Comparison of ENCODE assay signal across 10 cellular contexts in genomic region chr9:3507395-3508077, GRCh38. TPM values are rescaled to one million over a fixed set of nuclear protein-coding genes. Genes with fewer than 3 reads are reported as not detected.
DNase-seq lines count a peak whose midpoint lies in the region; ATAC-seq and TF ChIP-seq lines count a peak whose summit lies in the region.
"Had no signal": no experiment of that assay in that cellular context is flagged by ENCODE, and none has a peak within 500 bp of the region (broad histone marks: within the 10 kb centered on the region; RNA-seq: fewer than 3 reads in every experiment).

No MANE protein-coding gene starts in this region.

- no peaks in the 10 kb centered on the region for H3K36me3 ChIP-seq in spleen
- H3K36me3 ChIP-seq: heart right ventricle had no signal

- intact Hi-C loops in spleen (cut with DNase I; ENCODE audit: low total_unique reads) = no loop called here
- intact Hi-C loops in activated T-helper 1 cell treated with anti-CD3 and anti-CD28 coated beads, Interleukin-12 subunit alpha, Interleukin-12 subunit beta, Interleukin-2, Interleukin-4 antibody, amounts not matched to agents 30 ng/mL and 10 ng/mL and 1 ng/mL, durations not matched to agents 14 hours and 24 hours and 36 hours (cut with micrococcal nuclease) = loop anchor here (2.0 to 5.0 kb wide), 3 partner anchors 17 to 120 kb away; no protein-coding TSS in a partner anchor

- H3K36me3 Mint-ChIP-seq in activated T-cell treated with anti-CD3 and anti-CD28 coated beads, Interleukin-2, amount 50 U/mL, for 4 hours (ENCODE audit: insufficient read depth) = peaks cover 8% of the 10 kb centered on the region
- peaks cover 2% of the 10 kb centered on the region for H3K36me3 Mint-ChIP-seq in T-helper 17 cell (ENCODE audit: low read depth)
- H3K36me3 Mint-ChIP-seq in activated T-helper 1 cell treated with anti-CD3 and anti-CD28 coated beads, Interleukin-12 subunit alpha, Interleukin-12 subunit beta, Interleukin-2, Interleukin-4 antibody, amounts not matched to agents 30 ng/mL and 10 ng/mL and 1 ng/mL, durations not matched to agents 14 hours and 24 hours and 36 hours (ENCODE audit: low read depth) = peaks cover 5% of the 10 kb centered on the region

- no peaks in the 10 kb centered on the region for H3K9me3 Mint-ChIP-seq in activated T-cell treated with anti-CD3 and anti-CD28 coated beads, Interleukin-2, amount 50 U/mL, for 4 hours
- no peaks in the 10 kb centered on the region for H3K9me3 Mint-ChIP-seq in activated T-helper 1 cell treated with anti-CD3 and anti-CD28 coated beads, Interleukin-12 subunit alpha, Interleukin-12 subunit beta, Interleukin-2, Interleukin-4 antibody, amounts not matched to agents 30 ng/mL and 10 ng/mL and 1 ng/mL, durations not matched to agents 14 hours and 24 hours and 36 hours
- H3K9me3 Mint-ChIP-seq: T-helper 1 cell treated with Interleukin-12 subunit alpha and Interleukin-12 subunit beta and Interleukin-4 antibody, amounts not matched to agents 30 μg/mL and 1 μg/mL, for 36 hours had no signal

- H3K9me3 ChIP-seq in T-helper 17 cell (ENCODE audit: control insufficient read depth, low read length, poor library complexity, severe bottlenecking) (no peaks in the 10 kb centered on the region), spleen (no peaks in the 10 kb centered on the region)
- H3K9me3 ChIP-seq: heart right ventricle had no signal

- no peak for DNase-seq in activated T-cell treated with anti-CD3 and anti-CD28 coated beads, Interleukin-2, amount 50 U/mL, for 4 hours
- DNase-seq in activated T-cell treated with anti-CD3 and anti-CD28 coated beads for 4 hours (no peak), T-helper 17 cell (no peak), spleen (no peak), middle frontal gyrus (ENCODE audit: extremely low spot score, low spot score) (no peak), NCI-H2171 treated with DMSO at 0.1 percent for 48 hours (lab: John Stamatoyannopoulos, UW) (no peak)
- no peak for DNase-seq in activated T-helper 1 cell treated with anti-CD3 and anti-CD28 coated beads, Interleukin-12 subunit alpha, Interleukin-12 subunit beta, Interleukin-2, Interleukin-4 antibody, amounts not matched to agents 30 ng/mL and 10 ng/mL and 1 ng/mL, durations not matched to agents 14 hours and 24 hours and 36 hours (ENCODE audit: low spot score)
- DNase-seq: heart right ventricle had no signal

- peak overlapping the region in 7 of 8 donors; percentile 33 to 81 (median 72) for H3K27ac ChIP-seq in spleen

- H3K4me3 Mint-ChIP-seq in activated T-cell treated with anti-CD3 and anti-CD28 coated beads, Interleukin-2, amount 50 U/mL, for 4 hours = peak overlapping the region; percentile 7
- no peak overlapping the region for H3K4me3 Mint-ChIP-seq in T-helper 17 cell
- no peak overlapping the region for H3K4me3 Mint-ChIP-seq in activated T-helper 1 cell treated with anti-CD3 and anti-CD28 coated beads, Interleukin-12 subunit alpha, Interleukin-12 subunit beta, Interleukin-2, Interleukin-4 antibody, amounts not matched to agents 30 ng/mL and 10 ng/mL and 1 ng/mL, durations not matched to agents 14 hours and 24 hours and 36 hours

- H3K27me3 Mint-ChIP-seq in activated T-cell treated with anti-CD3 and anti-CD28 coated beads, Interleukin-2, amount 50 U/mL, for 4 hours (ENCODE audit: low read depth) = no peaks in the 10 kb centered on the region
- no peaks in the 10 kb centered on the region for H3K27me3 Mint-ChIP-seq in T-helper 17 cell
- no peaks in the 10 kb centered on the region for H3K27me3 Mint-ChIP-seq in activated T-helper 1 cell treated with anti-CD3 and anti-CD28 coated beads, Interleukin-12 subunit alpha, Interleukin-12 subunit beta, Interleukin-2, Interleukin-4 antibody, amounts not matched to agents 30 ng/mL and 10 ng/mL and 1 ng/mL, durations not matched to agents 14 hours and 24 hours and 36 hours (ENCODE audit: insufficient read depth)

- no peak for TF ChIP-seq POLR2A in spleen (IDR thresholded peaks at IDR 0.05)

- TF ChIP-seq CTCF in spleen (IDR thresholded peaks at IDR 0.05 in 8 of 11, conservative IDR thresholded peaks at IDR 0.05 in 3 of 11) = no peak

- peaks cover 46% of the 10 kb centered on the region for H3K4me1 Mint-ChIP-seq in activated T-cell treated with anti-CD3 and anti-CD28 coated beads, Interleukin-2, amount 50 U/mL, for 4 hours (ENCODE audit: low read depth)
- H3K4me1 Mint-ChIP-seq in T-helper 17 cell = peaks cover 22% of the 10 kb centered on the region
- H3K4me1 Mint-ChIP-seq in activated T-helper 1 cell treated with anti-CD3 and anti-CD28 coated beads, Interleukin-12 subunit alpha, Interleukin-12 subunit beta, Interleukin-2, Interleukin-4 antibody, amounts not matched to agents 30 ng/mL and 10 ng/mL and 1 ng/mL, durations not matched to agents 14 hours and 24 hours and 36 hours (ENCODE audit: low read depth) = peaks cover 39% of the 10 kb centered on the region

- H3K4me3 ChIP-seq in spleen = peak overlapping the region in 3 of 8 donors; percentile 1 to 45 (median 12)

- ATAC-seq in activated T-cell treated with anti-CD3 and anti-CD28 coated beads, Interleukin-2, amount 50 U/mL, for 4 hours = no peak
- ATAC-seq in HG03025 (IDR thresholded peaks at IDR 0.05; ENCODE audit: low FRiP score, unreplicated experiment) (peak; percentile 56), T-helper 17 cell (peak; percentile 18)

- H3K27me3 ChIP-seq in spleen (replicated peaks in 1 of 7) = no peaks in the 10 kb centered on the region
- H3K27me3 ChIP-seq: heart right ventricle had no signal

- H3K4me1 ChIP-seq in spleen = peaks cover 0 to 67% (median 24%) of the 10 kb centered on the region in 6 donors

- WGBS in spleen, 5 donors = 49 to 75% (median 63%) methylated on average over 6 of the region's 6 CpGs

- H3K27ac Mint-ChIP-seq in T-helper 17 cell = peak overlapping the region; percentile 93
- no peak overlapping the region for H3K27ac Mint-ChIP-seq in activated T-helper 1 cell treated with anti-CD3 and anti-CD28 coated beads, Interleukin-12 subunit alpha, Interleukin-12 subunit beta, Interleukin-2, Interleukin-4 antibody, amounts not matched to agents 30 ng/mL and 10 ng/mL and 1 ng/mL, durations not matched to agents 14 hours and 24 hours and 36 hours
- H3K27ac Mint-ChIP-seq: T-helper 1 cell treated with Interleukin-12 subunit alpha and Interleukin-12 subunit beta and Interleukin-4 antibody, amounts not matched to agents 30 μg/mL and 1 μg/mL, for 36 hours had no signal

RNA-seq across cellular contexts. Expression of gene RFX3, which starts 18.3 kb away (rescaled TPM):
- 10 to 100 TPM in 1 of 3 donors, 1 to 10 TPM in 2; 9.2 to 10.1 (median 9.4) TPM for total RNA-seq in activated T-cell treated with anti-CD3 and anti-CD28 coated beads, Interleukin-2, amount 50 U/mL, for 4 hours
- total RNA-seq in T-helper 17 cell = 10 to 100 TPM; 23.6 to 27.1 TPM
- total RNA-seq in spleen = 10 to 100 TPM; 16.9 to 25.9 (median 22.3) TPM
- 1 to 10 TPM; 2.5 to 3.0 (median 2.7) TPM for polyA plus RNA-seq in spleen
- 11.2 and 11.3 TPM in 2 replicates for total RNA-seq in activated T-helper 1 cell treated with anti-CD3 and anti-CD28 coated beads, Interleukin-12 subunit alpha, Interleukin-12 subunit beta, Interleukin-2, Interleukin-4 antibody, amounts not matched to agents 30 ng/mL and 10 ng/mL and 1 ng/mL, durations not matched to agents 14 hours and 24 hours and 36 hours

Comparison
In these comparisons a context has a peak if more than half of its experiments do, and no peak if none do; other contexts are left out.
1. ATAC-seq: peak in HG03025 (single experiment) and T-helper 17 cell (single experiment); none in activated T-cell treated with anti-CD3 and anti-CD28 coated beads, Interleukin-2, amount 50 U/mL, for 4 hours (0 of 2).